ENCODE assay signal across 1 cellular context in the genomic region with DNA sequence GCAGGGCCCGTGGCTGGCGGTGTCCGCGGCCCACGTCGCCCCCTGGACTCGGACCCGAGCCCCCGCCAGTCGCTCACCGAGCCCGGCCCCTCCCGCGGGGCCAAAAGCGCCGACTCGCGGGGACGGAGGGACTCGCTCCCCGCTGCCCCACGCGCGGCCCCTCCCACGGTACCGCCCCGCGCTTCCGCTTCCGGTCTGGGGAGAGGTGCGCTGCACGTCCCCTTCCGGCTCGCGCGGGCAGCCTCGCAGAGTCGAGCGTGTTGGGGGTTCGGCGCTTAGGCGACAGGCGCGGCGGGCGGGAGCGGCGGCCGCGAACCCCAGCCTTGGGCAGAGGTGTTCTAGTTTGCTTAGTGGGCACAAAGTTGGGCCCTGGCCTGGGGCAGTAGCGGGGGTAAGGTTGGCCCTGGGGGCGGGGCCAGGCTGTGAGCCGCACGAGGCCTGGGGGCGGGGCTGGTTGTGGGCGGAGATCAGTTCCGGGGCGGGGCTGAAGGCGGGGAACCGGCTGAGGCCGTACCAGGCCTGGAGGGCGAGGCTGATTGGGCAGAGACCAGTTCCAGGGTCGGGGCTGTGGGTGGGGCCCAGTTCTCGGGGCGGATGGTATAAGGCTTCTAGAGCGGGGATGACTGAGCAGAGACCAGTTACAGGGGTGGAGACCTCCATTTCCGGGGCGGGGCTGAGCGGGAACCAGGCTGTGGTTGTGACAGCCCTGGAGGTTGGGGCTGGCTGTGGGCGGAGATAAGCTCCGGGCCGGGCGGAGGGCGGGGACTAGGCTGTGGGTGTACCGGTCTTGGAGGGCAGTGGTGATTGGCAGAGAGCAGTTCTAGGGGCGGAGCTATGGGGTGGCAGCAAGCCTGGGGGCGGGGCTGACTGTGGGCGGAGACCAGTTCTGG.
TF ChIP-seq lines count a peak whose summit lies in the region.

Gene MBD3L1 (plus strand): TSS at position 246 of the 890 bp plus-strand sequence. CDS start 10,302 bp downstream, outside the sequence.
Gene ZNF558 (minus strand): TSS at position 173 of the 890 bp plus-strand sequence. CDS start 9,645 bp downstream, outside the sequence.

TF ChIP-seq in Ishikawa, 13 proteins besides CTCF, POLR2A, EP300 and RAD21:
- TF ChIP-seq, protein P1, sequence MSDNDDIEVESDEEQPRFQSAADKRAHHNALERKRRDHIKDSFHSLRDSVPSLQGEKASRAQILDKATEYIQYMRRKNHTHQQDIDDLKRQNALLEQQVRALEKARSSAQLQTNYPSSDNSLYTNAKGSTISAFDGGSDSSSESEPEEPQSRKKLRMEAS (IDR thresholded peaks at IDR 0.05) = peak; percentile 90
- peak; percentile 78; the same call in 1 of the 2 replicates for TF ChIP-seq TAF1 (IDR thresholded peaks at IDR 0.05; ENCODE audit: low read depth)
- TF ChIP-seq TCF12 (IDR thresholded peaks at IDR 0.05; ENCODE audit: low read depth) = peak; percentile 48; the same call in 1 of the 2 replicates
- TF ChIP-seq ZBTB7A (IDR thresholded peaks at IDR 0.05; ENCODE audit: low read depth) = no peak
- TF ChIP-seq, protein P2, sequence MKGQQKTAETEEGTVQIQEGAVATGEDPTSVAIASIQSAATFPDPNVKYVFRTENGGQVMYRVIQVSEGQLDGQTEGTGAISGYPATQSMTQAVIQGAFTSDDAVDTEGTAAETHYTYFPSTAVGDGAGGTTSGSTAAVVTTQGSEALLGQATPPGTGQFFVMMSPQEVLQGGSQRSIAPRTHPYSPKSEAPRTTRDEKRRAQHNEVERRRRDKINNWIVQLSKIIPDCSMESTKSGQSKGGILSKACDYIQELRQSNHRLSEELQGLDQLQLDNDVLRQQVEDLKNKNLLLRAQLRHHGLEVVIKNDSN (IDR thresholded peaks at IDR 0.05) = peak; percentile 5; the same call in 1 of the 2 replicates
- no peak for TF ChIP-seq FOXM1 (IDR thresholded peaks at IDR 0.05; ENCODE audit: borderline replicate concordance, low read depth)
- no peak for TF ChIP-seq TEAD4 (IDR thresholded peaks at IDR 0.05)
- no peak for TF ChIP-seq CEBPB (IDR thresholded peaks at IDR 0.05)
- TF ChIP-seq YY1 (IDR thresholded peaks at IDR 0.05; ENCODE audit: low read depth) = no peak
- 0 out of 2 replicates have a peak, but pooled peaks have one; percentile 16 for TF ChIP-seq REST (IDR thresholded peaks at IDR 0.05; ENCODE audit: low read depth)
- TF ChIP-seq EGR1 (IDR thresholded peaks at IDR 0.05) = peak; percentile 14; the same call in 1 of the 2 replicates
- no peak for TF ChIP-seq CREB1 (IDR thresholded peaks at IDR 0.05; ENCODE audit: low read depth)
- no peak for TF ChIP-seq NFIC (IDR thresholded peaks at IDR 0.05)
